In genomic region chr2:83394134-83394965, GRCh38 we compare ENCODE assay signal across 28 cellular contexts.
"Had no signal": no experiment of that assay in that cellular context is flagged by ENCODE, and none has a peak within 500 bp of the region (broad histone marks: within the 10 kb centered on the region; RNA-seq: fewer than 3 reads in every experiment).

No MANE protein-coding gene starts in this region.

- H3K36me3 ChIP-seq: cardiac muscle cell, right atrium auricular region, transverse colon had no signal

- H3K9ac ChIP-seq: parathyroid adenoma had no signal

- DNase-seq: activated B cell treated with CpG ODN at 0.5 μM for 24 hours; activated CD4-positive, alpha-beta T cell treated with anti-CD3 and anti-CD28 coated beads, Interleukin-2, amount 50 U/mL, for 1 hour; activated CD8-positive, alpha-beta memory T cell treated with anti-CD3 and anti-CD28 coated beads, Interleukin-2, amount 10 ng/mL, durations not matched to agents 7 days and 5 days; activated CD8-positive, alpha-beta T cell treated with anti-CD3 and anti-CD28 coated beads for 36 hours; activated naive CD4-positive, alpha-beta T cell; activated T-cell treated with anti-CD3 and anti-CD28 coated beads, Interleukin-2, amount 50 U/mL, for 48 hours; body of pancreas; cerebellar nuclear complex; dorsolateral prefrontal cortex; effector memory CD4-positive, alpha-beta T cell; erythroblast; head of caudate nucleus; hippocampal formation; left cardiac atrium; left ventricle myocardium superior; naive thymus-derived CD4-positive, alpha-beta T cell; nucleus accumbens; stimulated activated CD4-positive, alpha-beta T cell treated with anti-CD3 and anti-CD28 coated beads, Interleukin-2, amount 100 ng/mL, for 48 hours; stimulated activated naive CD8-positive, alpha-beta T cell treated with anti-CD3 and anti-CD28 coated beads, Interleukin-15, Interleukin-2, amounts not matched to agents 100 U/mL and 50 U/mL, for 24 hours; T-helper 17 cell; T1000; testis; transverse colon had no signal

- H3K4me1 ChIP-seq: body of pancreas, parathyroid adenoma, right atrium auricular region, testis, transverse colon had no signal

- H3K9me3 ChIP-seq: body of pancreas, right atrium auricular region, testis, transverse colon had no signal

- H3K79me2 ChIP-seq: parathyroid adenoma had no signal

- H3K4me3 ChIP-seq: body of pancreas, cardiac muscle cell, coronary artery, dorsolateral prefrontal cortex, right atrium auricular region, testis, transverse colon had no signal

- H3K27ac ChIP-seq: body of pancreas, cardiac muscle cell, coronary artery, dorsolateral prefrontal cortex, parathyroid adenoma, right atrium auricular region, testis, transverse colon had no signal

- H3K27me3 ChIP-seq: body of pancreas, cardiac muscle cell, dorsolateral prefrontal cortex, right atrium auricular region, testis, transverse colon had no signal

- ATAC-seq: activated CD8-positive, alpha-beta memory T cell treated with anti-CD3 and anti-CD28 coated beads, Interleukin-2, amount 10 ng/mL, durations not matched to agents 7 days and 5 days; activated CD8-positive, alpha-beta T cell treated with anti-CD3 and anti-CD28 coated beads for 36 hours; activated naive CD4-positive, alpha-beta T cell treated with anti-CD3 and anti-CD28 coated beads, Interleukin-2, amount 50 U/mL, for 72 hours; body of pancreas; left cardiac atrium; left ventricle myocardium superior; naive thymus-derived CD4-positive, alpha-beta T cell; stimulated activated naive CD8-positive, alpha-beta T cell treated with anti-CD3 and anti-CD28 coated beads, Interleukin-15, Interleukin-2, amounts not matched to agents 100 U/mL and 50 U/mL, for 24 hours; T-helper 17 cell had no signal

- H2AFZ ChIP-seq: parathyroid adenoma had no signal
